Comparison of ENCODE assay signal across 27 cellular contexts in the genomic region with DNA sequence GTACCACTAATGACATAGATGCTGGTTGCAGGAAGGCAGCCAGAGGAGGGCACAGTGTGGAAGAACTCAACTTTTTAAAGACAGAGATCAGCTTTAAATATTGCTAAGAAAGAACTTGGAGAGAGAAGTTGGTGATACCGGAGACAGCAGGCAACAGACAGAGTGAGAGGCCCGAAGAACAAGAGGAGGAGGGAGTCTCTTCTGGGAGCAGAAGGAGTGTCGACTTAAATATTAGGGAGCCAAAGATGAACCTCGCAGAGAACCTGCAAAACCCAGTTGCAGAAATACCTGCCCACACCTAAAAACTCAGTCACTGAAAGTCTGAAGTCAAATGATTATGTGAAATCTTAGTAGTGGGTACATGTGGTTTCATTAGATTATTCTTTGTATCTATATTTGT. TPM values are rescaled to one million over a fixed set of nuclear protein-coding genes. Genes with fewer than 3 reads are reported as not detected.
"Had no signal": no experiment of that assay in that cellular context is flagged by ENCODE, and none has a peak within 500 bp of the region (broad histone marks: within the 10 kb centered on the region; RNA-seq: fewer than 3 reads in every experiment).

No MANE protein-coding gene starts in this region.

- H3K9me3 ChIP-seq: esophagus muscularis mucosa, gastrocnemius medialis, heart right ventricle, left lung, lower lobe of right lung, mucosa of descending colon had no signal

- H3K4me3 Mint-ChIP-seq: memory B cell, naive B cell had no signal

- H3K4me3 ChIP-seq: coronary artery, dorsolateral prefrontal cortex, esophagus muscularis mucosa, gastrocnemius medialis, heart right ventricle, left lung, lower lobe of right lung, mucosa of descending colon had no signal

- DNase-seq: dermis blood vessel endothelial cell; dorsolateral prefrontal cortex; effector CD4-positive, alpha-beta T cell; effector memory CD4-positive, alpha-beta T cell; foreskin keratinocyte; gastrocnemius medialis; glutamatergic neuron; heart right ventricle; hippocampal formation; left cardiac atrium; left lung; left ventricle myocardium superior; lower lobe of right lung; mesendoderm; naive B cell had no signal

- ATAC-seq: foreskin keratinocyte, gastrocnemius medialis, heart right ventricle, left cardiac atrium, left lung, left ventricle myocardium superior, lower lobe of right lung, mucosa of descending colon had no signal

- H3K4me1 ChIP-seq: foreskin keratinocyte had no signal

- H3K27ac ChIP-seq: coronary artery, esophagus muscularis mucosa, foreskin keratinocyte, gastrocnemius medialis, heart right ventricle, left lung, lower lobe of right lung had no signal

- H3K36me3 ChIP-seq: esophagus muscularis mucosa, gastrocnemius medialis, heart right ventricle, left lung, lower lobe of right lung had no signal

RNA-seq across cellular contexts. Expression of gene WDR86, which starts 3.4 kb away (rescaled TPM):
- total RNA-seq: dermis blood vessel endothelial cell, endothelial cell of umbilical vein, foreskin keratinocyte, lung microvascular endothelial cell, myocyte had no signal
- polyA plus RNA-seq: endothelial cell of umbilical vein, fibroblast of lung, foreskin keratinocyte, keratinocyte had no signal

RNA-seq across cellular contexts. Expression of gene CRYGN, which starts 26.7 kb away (rescaled TPM):
- total RNA-seq: dermis blood vessel endothelial cell, endothelial cell of umbilical vein, epithelial cell of proximal tubule, foreskin keratinocyte, gastrocnemius medialis, glomerular endothelial cell, left lung, left ventricle myocardium superior, lower leg skin, lower lobe of right lung, lung microvascular endothelial cell had no signal
- polyA plus RNA-seq: endothelial cell of umbilical vein, foreskin keratinocyte, keratinocyte had no signal
